Comparison of ENCODE assay signal across 8 cellular contexts in genomic region chr7:24756545-24756988, GRCh38. TPM values are rescaled to one million over a fixed set of nuclear protein-coding genes. Genes with fewer than 3 reads are reported as not detected.
A peak's percentile ranks its signal among the peaks of the same experiment; 100 is the strongest.
DNase-seq lines count a peak whose midpoint lies in the region; ATAC-seq lines count a peak whose summit lies in the region.

No MANE protein-coding gene starts in this region.

- H3K9me3 ChIP-seq in SK-N-MC (ENCODE audit: low read depth, low read length) (no peaks in the 10 kb centered on the region), ectodermal cell (ENCODE audit: control insufficient read depth, low read length) (no peaks in the 10 kb centered on the region)

- WGBS in ectodermal cell, 2 experiments, result 17 to 18% methylated on average over 23 of the region's 23 CpGs

- DNase-seq in stimulated activated CD4-positive, alpha-beta T cell treated with anti-CD3 and anti-CD28 coated beads, Interleukin-15, amount 100 ng/mL, for 24 hours, result peak; percentile 45
- DNase-seq in stimulated activated CD4-positive, alpha-beta T cell treated with anti-CD3 and anti-CD28 coated beads, Interleukin-12 subunit alpha, Interleukin-12 subunit beta, amount 100 ng/mL, for 4 hours, result no peak
- no peak for DNase-seq in SK-N-MC (ENCODE audit: low read depth, low spot score)
- DNase-seq in mucosa of gallbladder (ENCODE audit: low spot score), result peak; percentile 11
- DNase-seq in ureter (ENCODE audit: low spot score), result peak; percentile 42

- ATAC-seq in HG02884 (IDR thresholded peaks at IDR 0.05; ENCODE audit: unreplicated experiment) (no peak), GM21360 (IDR thresholded peaks at IDR 0.05; ENCODE audit: unreplicated experiment) (no peak)

- no peak overlapping the region for H3K9ac ChIP-seq in SK-N-MC (ENCODE audit: insufficient read length)

- H3K27ac ChIP-seq in SK-N-MC (no peak overlapping the region), ectodermal cell (ENCODE audit: insufficient read depth, low read depth, low read length, poor library complexity, severe bottlenecking) (no peak overlapping the region)

- H3K4me3 ChIP-seq in SK-N-MC (peak overlapping the region; percentile 87), ectodermal cell (ENCODE audit: insufficient read depth, low read depth, low read length) (peak overlapping the region; percentile 58)

- no peaks in the 10 kb centered on the region for H3K4me1 ChIP-seq in ectodermal cell (ENCODE audit: control insufficient read depth, insufficient read depth, low read length)

- H3K36me3 ChIP-seq in SK-N-MC (ENCODE audit: insufficient read depth, low read length) (no peaks in the 10 kb centered on the region), ectodermal cell (ENCODE audit: control insufficient read depth, insufficient read depth, low read length) (no peaks in the 10 kb centered on the region)

- H3K27me3 ChIP-seq in ectodermal cell (ENCODE audit: control insufficient read depth, insufficient read depth, low read length, poor library complexity, severe bottlenecking), result peaks cover 41% of the 10 kb centered on the region

RNA-seq across cellular contexts. Expression of gene GSDME, which starts 0.7 kb away (rescaled TPM):
- 13.5 TPM for polyA plus RNA-seq in ectodermal cell (2013, experiment 1 of 4)
- polyA plus RNA-seq in ectodermal cell (2013, experiment 2 of 4), result 15.6 TPM
- polyA plus RNA-seq in ectodermal cell (2013, experiment 3 of 4), result 14.8 TPM
- polyA plus RNA-seq in ectodermal cell (2013, experiment 4 of 4), result 14.4 TPM
- 15.7 TPM for total RNA-seq in mucosa of gallbladder
- 22.4 TPM for total RNA-seq in ureter

Comparison
In these comparisons a context has a peak if more than half of its experiments do, and no peak if none do; other contexts are left out.
1. DNase-seq: peak in stimulated activated CD4-positive, alpha-beta T cell treated with anti-CD3 and anti-CD28 coated beads, Interleukin-15, amount 100 ng/mL, for 24 hours (single experiment), mucosa of gallbladder (single experiment) and ureter (single experiment); none in stimulated activated CD4-positive, alpha-beta T cell treated with anti-CD3 and anti-CD28 coated beads, Interleukin-12 subunit alpha, Interleukin-12 subunit beta, amount 100 ng/mL, for 4 hours (single experiment) and SK-N-MC (single experiment).